In the genomic region with DNA sequence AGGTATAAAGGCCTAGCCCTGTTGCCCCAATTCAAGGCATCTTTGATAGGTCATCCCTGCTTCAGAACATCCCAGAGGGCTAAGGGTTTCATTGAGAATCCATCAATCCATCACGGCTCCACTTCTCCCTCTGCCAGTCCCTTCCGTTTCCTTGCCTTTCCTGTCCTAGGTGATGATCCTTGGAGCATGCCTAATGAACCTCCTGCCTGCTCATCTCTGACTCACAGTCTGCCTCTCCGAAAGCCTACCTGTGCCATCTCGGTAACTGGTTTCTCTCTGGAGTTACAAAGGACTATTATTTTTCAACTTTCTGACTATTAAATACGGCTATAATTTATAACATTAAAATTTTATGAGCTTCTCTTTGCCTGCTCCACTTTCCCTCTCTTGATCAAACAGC, we compare ENCODE assay signal across 20 cellular contexts.
"Had no signal": no experiment of that assay in that cellular context is flagged by ENCODE, and none has a peak within 500 bp of the region (broad histone marks: within the 10 kb centered on the region; RNA-seq: fewer than 3 reads in every experiment).

No MANE protein-coding gene starts in this region.

- H3K27me3 ChIP-seq: cardiac muscle cell, esophagus squamous epithelium, suprapubic skin, tibial artery, upper lobe of right lung had no signal

- H3K4me3 ChIP-seq: cardiac muscle cell, esophagus squamous epithelium, suprapubic skin, tibial artery, upper lobe of right lung had no signal

- H3K36me3 ChIP-seq: cardiac muscle cell, esophagus squamous epithelium, suprapubic skin, tibial artery, upper lobe of right lung had no signal

- H3K9me3 ChIP-seq: esophagus squamous epithelium, suprapubic skin, tibial artery, upper lobe of right lung had no signal

- DNase-seq: activated CD4-positive, alpha-beta T cell treated with anti-CD3 and anti-CD28 coated beads for 4 hours; activated CD4-positive, alpha-beta T cell treated with anti-CD3 and anti-CD28 coated beads, Interleukin-2, amount 50 U/mL, for 4 hours; activated effector memory CD4-positive, alpha-beta T cell treated with Interleukin-2 at 50 U/mL for 16 hours; activated naive CD4-positive, alpha-beta T cell treated with Interleukin-2 at 50 U/mL for 16 hours; anterior cingulate cortex; cortex of kidney; esophagus squamous epithelium; left colon; naive thymus-derived CD8-positive, alpha-beta T cell; right cardiac atrium; stimulated activated CD4-positive, alpha-beta T cell treated with anti-CD3 and anti-CD28 coated beads, Interleukin-15, amount 100 ng/mL, for 24 hours; stimulated activated CD4-positive, alpha-beta T cell treated with anti-CD3 and anti-CD28 coated beads, Interleukin-2, amount 100 ng/mL, for 24 hours; stimulated activated naive CD4-positive, alpha-beta T cell; SW 1271; T-helper 9 cell; tibial artery; upper lobe of right lung had no signal

- H3K27ac ChIP-seq: cardiac muscle cell, esophagus squamous epithelium, suprapubic skin, tibial artery, upper lobe of right lung, VCaP had no signal

- H3K4me1 ChIP-seq: esophagus squamous epithelium, suprapubic skin, upper lobe of right lung had no signal

- ATAC-seq: left colon; naive thymus-derived CD8-positive, alpha-beta T cell; right cardiac atrium; upper lobe of right lung had no signal
